ENCODE assay signal across 16 cellular contexts in genomic region chr22:42752230-42752746, GRCh38. TPM values are rescaled to one million over a fixed set of nuclear protein-coding genes. Genes with fewer than 3 reads are reported as not detected.
DNase-seq lines count a peak whose midpoint lies in the region; ATAC-seq, FAIRE-seq and TF ChIP-seq lines count a peak whose summit lies in the region.
"Had no signal": no experiment of that assay in that cellular context is flagged by ENCODE, and none has a peak within 500 bp of the region (broad histone marks: within the 10 kb centered on the region; RNA-seq: fewer than 3 reads in every experiment).

No MANE protein-coding gene starts in this region.

- in situ Hi-C loops in IMR-90 (cut with MboI; ENCODE audit: low sequenced_read_pairs) (no loop called here), transverse colon (cut with MboI; ENCODE audit: low pct_ligation_motif_present in 1 of 4, low pct_unique_long_range_greater_than_20kb in 1 of 4, low sequenced_read_pairs in 3 of 4) (no loop called here)

- H4K91ac ChIP-seq in IMR-90 (ENCODE audit: insufficient read depth, low read depth, low read length): peak overlapping the region; percentile 85

- H2BK5ac ChIP-seq in IMR-90 (ENCODE audit: low read depth, low read length, poor library complexity, severe bottlenecking): peak overlapping the region; percentile 8

- no peak for TF ChIP-seq RAD21 in IMR-90 (IDR thresholded peaks at IDR 0.05; ENCODE audit: low read length)

- no peaks in the 10 kb centered on the region for H3K9me3 ChIP-seq in IMR-90 (ENCODE audit: control insufficient read depth, insufficient read depth, low read length)
- no peaks in the 10 kb centered on the region for H3K9me3 ChIP-seq in esophagus (ENCODE audit: control insufficient read depth in 2 of 2, insufficient read depth in 1 of 2, low read depth in 1 of 2, low read length in 1 of 2)
- H3K9me3 ChIP-seq in transverse colon: no peaks in the 10 kb centered on the region
- H3K9me3 ChIP-seq in small intestine (ENCODE audit: control insufficient read depth, low read depth): no peaks in the 10 kb centered on the region

- BruUV-seq in IMR-90 (replicated peaks; lab: Mats Ljungman, UMichigan): no TSS peak

- no peaks in the 10 kb centered on the region for H3K36me3 Mint-ChIP-seq in osteocyte (ENCODE audit: unreplicated experiment)
- no peaks in the 10 kb centered on the region for H3K36me3 Mint-ChIP-seq in naive thymus-derived CD8-positive, alpha-beta T cell
- H3K36me3 Mint-ChIP-seq: activated CD4-positive, alpha-beta memory T cell treated with anti-CD3 and anti-CD28 coated beads for 36 hours; CD8-positive, alpha-beta T cell had no signal

- DNase-seq in IMR-90 (no peak), osteocyte (ENCODE audit: extremely low spot score, unreplicated experiment) (no peak), transverse colon (no peak), small intestine (no peak)
- DNase-seq in naive thymus-derived CD8-positive, alpha-beta T cell: no peak
- DNase-seq: activated CD4-positive, alpha-beta memory T cell treated with anti-CD3 and anti-CD28 coated beads for 36 hours; activated gamma-delta T cell treated with Interleukin-2 at 50 U/mL for 16 hours; CD8-positive, alpha-beta T cell; HFFc6; NCI-H1048; RPMI8226 had no signal

- intact Hi-C loops in IMR-90 (cut with micrococcal nuclease): no loop called here
- intact Hi-C loops in transverse colon (cut with DNase I; ENCODE audit: low total_unique reads): no loop called here

- H2BK20ac ChIP-seq in IMR-90 (ENCODE audit: low read depth, low read length): peak overlapping the region; percentile 27

- no peak overlapping the region; the same call in 1 of the 2 replicates for H3K14ac ChIP-seq in IMR-90 (replicated peaks; ENCODE audit: low read depth, low read length)

- H3K4me3 Mint-ChIP-seq in osteocyte (ENCODE audit: unreplicated experiment): no peak overlapping the region
- H3K4me3 Mint-ChIP-seq in naive thymus-derived CD8-positive, alpha-beta T cell: no peak overlapping the region
- H3K4me3 Mint-ChIP-seq: activated CD4-positive, alpha-beta memory T cell treated with anti-CD3 and anti-CD28 coated beads for 36 hours; CD8-positive, alpha-beta T cell; HFFc6 had no signal

- H3K27ac Mint-ChIP-seq in osteocyte (ENCODE audit: unreplicated experiment): peak overlapping the region; percentile 72
- H3K27ac Mint-ChIP-seq in naive thymus-derived CD8-positive, alpha-beta T cell: peak overlapping the region in 1 of 10 donors; percentile 62
- H3K27ac Mint-ChIP-seq: activated CD4-positive, alpha-beta memory T cell treated with anti-CD3 and anti-CD28 coated beads for 36 hours; CD8-positive, alpha-beta T cell; HFFc6 had no signal

- H3K36me3 ChIP-seq in IMR-90 (ENCODE audit: control insufficient read depth, insufficient read depth, low read length) (no peaks in the 10 kb centered on the region), esophagus (ENCODE audit: control insufficient read depth in 2 of 2, insufficient read depth in 2 of 2, low read length in 1 of 2) (no peaks in the 10 kb centered on the region), transverse colon (no peaks in the 10 kb centered on the region), small intestine (ENCODE audit: control insufficient read depth in 2 of 2, insufficient read depth in 2 of 2, low read length in 2 of 2) (no peaks in the 10 kb centered on the region)
- H3K36me3 ChIP-seq: cardiac muscle cell had no signal

- peaks cover 12% of the 10 kb centered on the region for H3K9me1 ChIP-seq in IMR-90 (ENCODE audit: insufficient read depth, low read length)

- POLR2A ChIA-PET in IMR-90 (lab: Charles Lee; ENCODE audit: unreplicated experiment): no interaction called here
- POLR2A ChIA-PET in naive thymus-derived CD8-positive, alpha-beta T cell (lab: Charles Lee): no interaction called here

- 55% methylated on average over 7 of the region's 12 CpGs; no CpG with 5 or more reads in 1 of the 2 experiments for WGBS in IMR-90 (ENCODE audit: extremely low coverage in 2 of 2, insufficient read length in 1 of 2), 2 experiments
- 61 to 66% methylated on average over 12 of the region's 12 CpGs for WGBS in esophagus, 2 donors
- 72% methylated on average over 12 of the region's 12 CpGs; no CpG with 5 or more reads in 1 of the 2 donors for WGBS in transverse colon (ENCODE audit: low coverage in 1 of 2), 2 donors
- WGBS in small intestine, 3 donors: 62 to 72% (median 66%) methylated on average over 11 to 12 of the region's 12 CpGs

- dilution Hi-C loops in IMR-90 (cut with HindIII; ENCODE audit: low sequenced_read_pairs, unreplicated experiment): no loop called here

- peak overlapping the region; percentile 40 to 50; a peak in 1 of 4 replicates for H4K8ac ChIP-seq in IMR-90 (ENCODE audit: low read depth in 2 of 2, low read length in 2 of 2)

- H3K4ac ChIP-seq in IMR-90 (ENCODE audit: low read depth, low read length): peak overlapping the region; percentile 75

- no peak for ATAC-seq in IMR-90 (ENCODE audit: low read depth)
- ATAC-seq in GM21367 (IDR thresholded peaks at IDR 0.05; ENCODE audit: unreplicated experiment): no peak
- no peak for ATAC-seq in naive thymus-derived CD8-positive, alpha-beta T cell
- ATAC-seq: CD8-positive, alpha-beta T cell had no signal

- no peak overlapping the region for H3K4me3 ChIP-seq in IMR-90 (ENCODE audit: insufficient read depth, low read depth, low read length)
- H3K4me3 ChIP-seq in esophagus (ENCODE audit: low read depth in 1 of 2, low read length in 2 of 2): no peak overlapping the region
- H3K4me3 ChIP-seq in transverse colon: no peak overlapping the region
- no peak overlapping the region for H3K4me3 ChIP-seq in small intestine (ENCODE audit: low read depth in 1 of 2, low read length in 2 of 2)
- H3K4me3 ChIP-seq: cardiac muscle cell had no signal

- H2BK15ac ChIP-seq in IMR-90 (ENCODE audit: low read depth, low read length): peak overlapping the region; percentile 81; the same call in 2 of the 3 replicates

- peaks cover 0 to 6% of the 10 kb centered on the region in 2 experiments; a peak in 1 of 4 replicates for H3K79me1 ChIP-seq in IMR-90 (ENCODE audit: low read depth in 1 of 2, low read length in 2 of 2)

- H2AFZ ChIP-seq in IMR-90 (replicated peaks; ENCODE audit: low read length, poor library complexity): peak overlapping the region; percentile 1

- no peaks in the 10 kb centered on the region for H3K27me3 Mint-ChIP-seq in osteocyte (ENCODE audit: unreplicated experiment)
- peaks cover 0 to 2% (median 0%) of the 10 kb centered on the region in 5 donors for H3K27me3 Mint-ChIP-seq in naive thymus-derived CD8-positive, alpha-beta T cell
- H3K27me3 Mint-ChIP-seq: activated CD4-positive, alpha-beta memory T cell treated with anti-CD3 and anti-CD28 coated beads for 36 hours had no signal

- H3K27me3 ChIP-seq in IMR-90 (ENCODE audit: control insufficient read depth, insufficient read depth, low read length) (no peaks in the 10 kb centered on the region), esophagus (ENCODE audit: control insufficient read depth in 1 of 2, insufficient read depth in 2 of 2, low read length in 2 of 2) (no peaks in the 10 kb centered on the region), transverse colon (no peaks in the 10 kb centered on the region), small intestine (ENCODE audit: control insufficient read depth in 2 of 2, insufficient read depth in 2 of 2, low read length in 2 of 2) (no peaks in the 10 kb centered on the region)
- H3K27me3 ChIP-seq: cardiac muscle cell had no signal

- H4K20me1 ChIP-seq in IMR-90 (ENCODE audit: insufficient read depth, low read length): no peaks in the 10 kb centered on the region

- no peak overlapping the region for H3K4me2 ChIP-seq in IMR-90 (ENCODE audit: low read depth, low read length)

- H3K18ac ChIP-seq in IMR-90 (ENCODE audit: low read depth, low read length): peak overlapping the region; percentile 16; the same call in 1 of the 2 replicates

- H3K4me1 ChIP-seq in IMR-90 (ENCODE audit: control insufficient read depth, insufficient read depth, low read length) (peaks cover 28% of the 10 kb centered on the region), esophagus (ENCODE audit: control insufficient read depth in 2 of 2, insufficient read depth in 2 of 2, low read length in 1 of 2) (peaks cover 3 to 12% of the 10 kb centered on the region in 2 donors), transverse colon (peaks cover 0 to 8% (median 0%) of the 10 kb centered on the region in 4 donors), small intestine (ENCODE audit: control insufficient read depth in 2 of 2, insufficient read depth in 1 of 2, low read depth in 1 of 2, low read length in 1 of 2) (peaks cover 2 to 3% of the 10 kb centered on the region in 2 donors)

- peak overlapping the region; percentile 88 for H2AK5ac ChIP-seq in IMR-90 (ENCODE audit: low read depth, low read length)

- peaks cover 28% of the 10 kb centered on the region for H3K4me1 Mint-ChIP-seq in osteocyte (ENCODE audit: unreplicated experiment)
- peaks cover 0 to 6% (median 0%) of the 10 kb centered on the region in 4 donors for H3K4me1 Mint-ChIP-seq in naive thymus-derived CD8-positive, alpha-beta T cell

- no peak overlapping the region for H3K56ac ChIP-seq in IMR-90 (ENCODE audit: extremely low read depth, insufficient read depth, low read length)

- peak overlapping the region; percentile 76 for H2AK9ac ChIP-seq in IMR-90 (replicated peaks; ENCODE audit: low read depth, low read length, poor library complexity)

- H4K5ac ChIP-seq in IMR-90 (ENCODE audit: low read depth, low read length): peak overlapping the region; percentile 22; the same call in 1 of the 2 replicates

- FAIRE-seq in small intestine (lab: Jason Lieb, UNC): no peak
- FAIRE-seq: endometrium, G401.6 had no signal

- CTCF ChIA-PET in IMR-90 (lab: Yijun Ruan, JAX): no interaction called here

- H3K9me3 Mint-ChIP-seq in osteocyte (ENCODE audit: unreplicated experiment): no peaks in the 10 kb centered on the region
- H3K9me3 Mint-ChIP-seq in naive thymus-derived CD8-positive, alpha-beta T cell: peaks cover 0 to 2% (median 0%) of the 10 kb centered on the region in 9 donors
- H3K9me3 Mint-ChIP-seq: activated CD4-positive, alpha-beta memory T cell treated with anti-CD3 and anti-CD28 coated beads for 36 hours; CD8-positive, alpha-beta T cell; HFFc6 had no signal

- H3K27ac ChIP-seq in IMR-90 (ENCODE audit: insufficient read depth, low read length) (0 out of 2 replicates have a peak overlapping the region, but pooled peaks have one; percentile 0), esophagus (ENCODE audit: low read depth in 2 of 2, low read length in 1 of 2) (peak overlapping the region; percentile 43 to 72), transverse colon (peak overlapping the region; percentile 36 to 55 (median 50)), small intestine (ENCODE audit: low read depth in 1 of 2, low read length in 1 of 2) (peak overlapping the region in 1 of 2 donors; percentile 62)
- H3K27ac ChIP-seq: cardiac muscle cell had no signal

- TF ChIP-seq CTCF in IMR-90 (conservative IDR thresholded peaks at IDR 0.05; ENCODE audit: low read depth, low read length) (no peak), osteocyte (IDR thresholded peaks at IDR 0.05) (no peak), transverse colon (IDR thresholded peaks at IDR 0.05) (no peak)

- H2BK120ac ChIP-seq in IMR-90 (ENCODE audit: low read depth, low read length): peak overlapping the region; percentile 69

- H3K9ac ChIP-seq in IMR-90 (ENCODE audit: low read depth, low read length): no peak overlapping the region

- no peak for TF ChIP-seq EP300 in transverse colon (IDR thresholded peaks at IDR 0.05; ENCODE audit: low read depth)

- no peak overlapping the region for H3K23ac ChIP-seq in IMR-90 (ENCODE audit: low read depth, low read length)

- TF ChIP-seq POLR2A in IMR-90 (IDR thresholded peaks at IDR 0.05; ENCODE audit: low read depth, low read length): no peak
- no peak for TF ChIP-seq POLR2A in transverse colon (IDR thresholded peaks at IDR 0.05)

RNA-seq across cellular contexts. Expression of gene A4GALT, which starts 31.6 kb away (rescaled TPM):
- 1.6 and 1.9 TPM in 2 replicates for total RNA-seq in IMR-90 (2012; rRNA removed)
- polyA plus RNA-seq in IMR-90 (2012; rRNA removed): 6.1 and 6.3 TPM in 2 replicates
- 3.4 and 8.7 TPM in 2 replicates for polyA plus RNA-seq in IMR-90 (2012; cell fraction: cytosol; rRNA removed)
- polyA plus RNA-seq in IMR-90 (2012; cell fraction: nucleus; rRNA removed; ENCODE audit: low replicate concordance): 3.6 and 6.1 TPM in 2 replicates
- polyA plus RNA-seq in esophagus: 10 to 100 TPM; 19.3 to 50.3 TPM
- total RNA-seq in osteocyte: 29.9 and 32.8 TPM in 2 replicates
- total RNA-seq in transverse colon: 10 to 100 TPM in 2 of 4 donors, 1 to 10 TPM in 2; 6.3 to 31.4 (median 12.7) TPM
- total RNA-seq in naive thymus-derived CD8-positive, alpha-beta T cell: not detected
- polyA plus RNA-seq in naive thymus-derived CD8-positive, alpha-beta T cell: not detected
- 10 to 100 TPM in 1 of 3 donors, 1 to 10 TPM in 2; 1.1 to 23.0 (median 3.2) TPM for polyA plus RNA-seq in small intestine
- total RNA-seq: activated CD4-positive, alpha-beta memory T cell treated with anti-CD3 and anti-CD28 coated beads for 36 hours; CD8-positive, alpha-beta T cell had no signal
